14 cellular contexts compared by ENCODE assay signal in genomic region chr5:175814676-175815075, GRCh38. TPM values are rescaled to one million over a fixed set of nuclear protein-coding genes. Genes with fewer than 3 reads are reported as not detected.
A peak's percentile ranks its signal among the peaks of the same experiment; 100 is the strongest.
DNase-seq lines count a peak whose midpoint lies in the region; ATAC-seq and TF ChIP-seq lines count a peak whose summit lies in the region.
"Had no signal": no experiment of that assay in that cellular context is flagged by ENCODE, and none has a peak within 500 bp of the region (broad histone marks: within the 10 kb centered on the region; RNA-seq: fewer than 3 reads in every experiment).

No MANE protein-coding gene starts in this region.

- H4K20me1 ChIP-seq in HCT116 (ENCODE audit: insufficient read depth) = no peaks in the 10 kb centered on the region

- H3K27me3 ChIP-seq in HCT116 (ENCODE audit: insufficient read depth, low read length) = no peaks in the 10 kb centered on the region
- H3K27me3 ChIP-seq: BLaER1 treated with 17β-estradiol and CSF1 and Interleukin-3, amounts not matched to agents 10 nM and 100 nM had no signal

- no TSS peak for BruUV-seq in HCT116 (replicated peaks; lab: Mats Ljungman, UMichigan)

- intact Hi-C loops in HCT116 (cut with micrococcal nuclease) = loop anchor here (5.0 kb wide), 1 partner anchor 728 kb away; no protein-coding TSS in a partner anchor

- no peak for TF ChIP-seq RAD21 in HCT116 (IDR thresholded peaks at IDR 0.05; ENCODE audit: low read depth)

- no peak for TF ChIP-seq POLR2A in HCT116 (IDR thresholded peaks at IDR 0.05; ENCODE audit: borderline replicate concordance, extremely low read depth, insufficient read depth, insufficient read length)

- no peaks in the 10 kb centered on the region for H3K9me2 ChIP-seq in HCT116 (ENCODE audit: insufficient read depth)

- POLR2A ChIA-PET in HCT116 (lab: Charles Lee) = no interaction called here

- H3K27ac ChIP-seq in HCT116 (ENCODE audit: low read depth, low read length) = no peak overlapping the region
- H3K27ac ChIP-seq: BLaER1 treated with 17β-estradiol and CSF1 and Interleukin-3, amounts not matched to agents 10 nM and 100 nM; gastroesophageal sphincter had no signal

- no peaks in the 10 kb centered on the region for H3K36me3 ChIP-seq in HCT116 (ENCODE audit: control insufficient read depth in 1 of 2, insufficient read depth in 2 of 2, low read length in 2 of 2)
- H3K36me3 ChIP-seq: BLaER1 treated with 17β-estradiol and CSF1 and Interleukin-3, amounts not matched to agents 10 nM and 100 nM; gastroesophageal sphincter had no signal

- peak; percentile 92 for DNase-seq in A172 (ENCODE audit: low spot score)
- peak; percentile 64 for DNase-seq in HCT116 (ENCODE audit: low read depth, low spot score)
- DNase-seq in T1000 (lab: John Stamatoyannopoulos, UW) = peak; percentile 50
- peak; percentile 40 for DNase-seq in fibroblast of the conjunctiva (ENCODE audit: low read depth)
- DNase-seq in activated CD4-positive, alpha-beta T cell treated with anti-CD3 and anti-CD28 coated beads, Interleukin-2, amount 50 U/mL, for 4 hours = no peak
- no peak for DNase-seq in NCI-H524 treated with DMSO at 0.1 percent for 48 hours (lab: John Stamatoyannopoulos, UW)
- DNase-seq in UCSD-AML1 (lab: John Stamatoyannopoulos, UW; ENCODE audit: unreplicated experiment) = no peak
- DNase-seq: activated CD4-positive, alpha-beta memory T cell treated with anti-CD3 and anti-CD28 coated beads, Interleukin-2, amount 10 ng/mL, durations not matched to agents 7 days and 5 days; mesendoderm; NCI-H2029 treated with DMSO at 0.1 percent for 48 hours; small intestine had no signal

- RAD21 ChIA-PET in HCT116 (lab: Charles Lee; ENCODE audit: low non-redundant PET in 1 of 2, low total read pairs in 2 of 2, uncharacterized antibody in 2 of 2, unreplicated experiment in 2 of 2) = no interaction called here

- TF ChIP-seq CTCF in HCT116 (IDR thresholded peaks at IDR 0.05 in 2 of 3, conservative IDR thresholded peaks at IDR 0.05 in 1 of 3; ENCODE audit: borderline replicate concordance in 1 of 3, insufficient read depth in 1 of 3, low read depth in 2 of 3, low read length in 2 of 3) = no peak

- peak overlapping the region; percentile 18 for H3K9ac ChIP-seq in HCT116 (ENCODE audit: low read length)
- H3K9ac ChIP-seq: BLaER1 treated with 17β-estradiol and CSF1 and Interleukin-3, amounts not matched to agents 10 nM and 100 nM had no signal

- no peak overlapping the region for H2AFZ ChIP-seq in HCT116 (ENCODE audit: low read depth, low read length, poor library complexity, severe bottlenecking)

- H3K9me3 ChIP-seq in HCT116 (ENCODE audit: control insufficient read depth in 1 of 2, insufficient read depth in 1 of 2, low read depth in 1 of 2, low read length in 2 of 2) = no peaks in the 10 kb centered on the region
- H3K9me3 ChIP-seq: BLaER1 treated with 17β-estradiol and CSF1 and Interleukin-3, amounts not matched to agents 10 nM and 100 nM; gastroesophageal sphincter had no signal

- H3K79me2 ChIP-seq in HCT116 (ENCODE audit: insufficient read depth, low read length) = no peaks in the 10 kb centered on the region

- peak overlapping the region in 1 of 2 experiments; percentile 34; a peak in 2 of 4 replicates for H3K4me3 ChIP-seq in HCT116 (replicated peaks in 1 of 2; ENCODE audit: low read depth in 1 of 2, low read length in 2 of 2)
- H3K4me3 ChIP-seq: BLaER1 treated with 17β-estradiol and CSF1 and Interleukin-3, amounts not matched to agents 10 nM and 100 nM; gastroesophageal sphincter had no signal

- H3K4me1 ChIP-seq in HCT116 (ENCODE audit: control insufficient read depth in 1 of 2, insufficient read depth in 2 of 2, low read length in 2 of 2) = peaks cover 24 to 63% of the 10 kb centered on the region in 2 experiments
- H3K4me1 ChIP-seq: BLaER1 treated with 17β-estradiol and CSF1 and Interleukin-3, amounts not matched to agents 10 nM and 100 nM; gastroesophageal sphincter had no signal

- CTCF ChIA-PET in HCT116 (lab: Charles Lee) = no interaction called here

- H3K4me2 ChIP-seq in HCT116 (ENCODE audit: low read length) = peak overlapping the region; percentile 71
- H3K4me2 ChIP-seq: BLaER1 treated with 17β-estradiol and CSF1 and Interleukin-3, amounts not matched to agents 10 nM and 100 nM had no signal

- ATAC-seq in HCT116 = peak; percentile 72
- ATAC-seq in HG02798 (IDR thresholded peaks at IDR 0.05; ENCODE audit: poor library complexity, unreplicated experiment) = no peak
- ATAC-seq: gastroesophageal sphincter had no signal

TF ChIP-seq in HCT116, 20 proteins besides CTCF, POLR2A, EP300 and RAD21:
- TF ChIP-seq TCF7L2 (IDR thresholded peaks at IDR 0.05; ENCODE audit: borderline replicate concordance, extremely low read depth, insufficient read depth, insufficient read length) (peak; percentile 66), JUND (IDR thresholded peaks at IDR 0.05) (no peak), YY1 (IDR thresholded peaks at IDR 0.05; ENCODE audit: extremely low read depth, insufficient replicate concordance, low read depth, low read length) (peak; percentile 68), CEBPB (IDR thresholded peaks at IDR 0.05; ENCODE audit: low read depth) (no peak), ZBTB33 (IDR thresholded peaks at IDR 0.05; ENCODE audit: extremely low read depth, insufficient replicate concordance, low read length) (peak; percentile 62), POLR2AphosphoS5 (IDR thresholded peaks at IDR 0.05; ENCODE audit: low read depth, low read length) (peak; percentile 71)

RNA-seq across cellular contexts. Expression of gene CPLX2, which starts 56.7 kb away (rescaled TPM):
- total RNA-seq in A172 (2014; rRNA removed; shearing (Covaris generic)) = not detected in 2 replicates
- not detected for total RNA-seq in HCT116 (2021; ENCODE audit: unreplicated experiment)
- 0.08 and 0.19 TPM in 2 replicates for polyA plus RNA-seq in HCT116 (2012)
- total RNA-seq: activated CD4-positive, alpha-beta memory T cell treated with anti-CD3 and anti-CD28 coated beads, Interleukin-2, amount 10 ng/mL, durations not matched to agents 7 days and 5 days had no signal

Comparison
In these comparisons a context has a peak if more than half of its experiments do, and no peak if none do; other contexts are left out.
1. DNase-seq: peak in A172 (single experiment), HCT116 (single experiment), T1000 (single experiment) and fibroblast of the conjunctiva (single experiment); none in activated CD4-positive, alpha-beta T cell treated with anti-CD3 and anti-CD28 coated beads, Interleukin-2, amount 50 U/mL, for 4 hours (0 of 2), NCI-H524 treated with DMSO at 0.1 percent for 48 hours (single experiment) and UCSD-AML1 (single experiment).